ENCODE assay signal across 19 cellular contexts in genomic region chr12:67534046-67534445, GRCh38.
"Had no signal": no experiment of that assay in that cellular context is flagged by ENCODE, and none has a peak within 500 bp of the region (broad histone marks: within the 10 kb centered on the region; RNA-seq: fewer than 3 reads in every experiment).

No MANE protein-coding gene starts in this region.

- H3K9me3 Mint-ChIP-seq: activated B cell treated with CpG ODN at 0.5 μM for 24 hours; activated naive CD4-positive, alpha-beta T cell treated with anti-CD3 and anti-CD28 coated beads, Interleukin-2, amount 50 U/mL, for 24 hours; neural progenitor cell had no signal

- H3K4me3 Mint-ChIP-seq: activated B cell treated with CpG ODN at 0.5 μM for 24 hours; activated CD4-positive, alpha-beta T cell treated with anti-CD3 and anti-CD28 coated beads, Interleukin-2, amount 10 ng/mL, durations not matched to agents 7 days and 5 days; activated naive CD4-positive, alpha-beta T cell treated with anti-CD3 and anti-CD28 coated beads, Interleukin-2, amount 50 U/mL, for 24 hours; activated T-helper 17 cell treated with anti-CD3 and anti-CD28 coated beads, Interleukin-2, amount 50 U/mL, for 72 hours; neural progenitor cell had no signal

- H3K4me2 ChIP-seq: neural progenitor cell had no signal

- H3K36me3 ChIP-seq: neural progenitor cell had no signal

- H3K27me3 Mint-ChIP-seq: activated CD4-positive, alpha-beta T cell treated with anti-CD3 and anti-CD28 coated beads, Interleukin-2, amount 10 ng/mL, durations not matched to agents 7 days and 5 days; activated naive CD4-positive, alpha-beta T cell treated with anti-CD3 and anti-CD28 coated beads, Interleukin-2, amount 50 U/mL, for 24 hours; activated T-helper 17 cell treated with anti-CD3 and anti-CD28 coated beads, Interleukin-2, amount 50 U/mL, for 72 hours had no signal

- H2AFZ ChIP-seq: neural progenitor cell had no signal

- H3K79me2 ChIP-seq: parathyroid adenoma had no signal

- H3K27me3 ChIP-seq: body of pancreas, foreskin keratinocyte, neural progenitor cell had no signal

- H3K27ac ChIP-seq: body of pancreas, foreskin keratinocyte, neural progenitor cell, parathyroid adenoma had no signal

- H3K9me3 ChIP-seq: body of pancreas had no signal

- H3K4me3 ChIP-seq: body of pancreas, neural progenitor cell, skin epidermis had no signal

- DNase-seq: activated B cell treated with CpG ODN at 0.5 μM for 24 hours; activated CD4-positive, alpha-beta T cell treated with anti-CD3 and anti-CD28 coated beads, Interleukin-2, amount 10 ng/mL, durations not matched to agents 7 days and 5 days; activated CD8-positive, alpha-beta memory T cell treated with anti-CD3 and anti-CD28 coated beads for 24 hours; body of pancreas; cerebellar nuclear complex; dermis blood vessel endothelial cell; head of caudate nucleus; stimulated activated naive CD4-positive, alpha-beta T cell; substantia nigra; T-helper 2 cell had no signal

- H3K4me1 Mint-ChIP-seq: activated B cell treated with CpG ODN at 0.5 μM for 24 hours; activated CD4-positive, alpha-beta T cell treated with anti-CD3 and anti-CD28 coated beads, Interleukin-2, amount 10 ng/mL, durations not matched to agents 7 days and 5 days; activated T-helper 17 cell treated with anti-CD3 and anti-CD28 coated beads, Interleukin-2, amount 50 U/mL, for 72 hours had no signal

- H3K36me3 Mint-ChIP-seq: activated naive CD4-positive, alpha-beta T cell treated with anti-CD3 and anti-CD28 coated beads, Interleukin-2, amount 50 U/mL, for 24 hours; neural progenitor cell had no signal

- ATAC-seq: activated T-helper 17 cell treated with anti-CD3 and anti-CD28 coated beads, Interleukin-2, amount 50 U/mL, for 72 hours; body of pancreas; left lobe of liver had no signal

- H3K4me1 ChIP-seq: body of pancreas, neural progenitor cell, parathyroid adenoma had no signal

- H3K27ac Mint-ChIP-seq: activated B cell treated with CpG ODN at 0.5 μM for 24 hours; activated CD4-positive, alpha-beta T cell treated with anti-CD3 and anti-CD28 coated beads, Interleukin-2, amount 10 ng/mL, durations not matched to agents 7 days and 5 days; activated T-helper 17 cell treated with anti-CD3 and anti-CD28 coated beads, Interleukin-2, amount 50 U/mL, for 72 hours; neural progenitor cell had no signal

- FAIRE-seq: islet of Langerhans, TTC549 had no signal
